Comparison of ENCODE assay signal across 12 cellular contexts in genomic region chr18:32373995-32374394, GRCh38.
DNase-seq lines count a peak whose midpoint lies in the region; ATAC-seq, FAIRE-seq and TF ChIP-seq lines count a peak whose summit lies in the region.
"Had no signal": no experiment of that assay in that cellular context is flagged by ENCODE, and none has a peak within 500 bp of the region (broad histone marks: within the 10 kb centered on the region; RNA-seq: fewer than 3 reads in every experiment).

No MANE protein-coding gene starts in this region.

- no peak for ATAC-seq in HG02571 (IDR thresholded peaks at IDR 0.05; ENCODE audit: unreplicated experiment)

- peak; percentile 83 for DNase-seq in DMS 273 (lab: John Stamatoyannopoulos, UW; ENCODE audit: unreplicated experiment)
- peak; percentile 61 for DNase-seq in NCI-H2029 treated with DMSO at 0.1 percent for 48 hours (lab: John Stamatoyannopoulos, UW)
- DNase-seq in left kidney (ENCODE audit: low read depth, low spot score), result peak; percentile 47
- no peak for DNase-seq in GM19239 (ENCODE audit: insufficient read length, low spot score)
- DNase-seq in GM03348 (ENCODE audit: low spot score), result no peak
- DNase-seq in NCI-H2107 (lab: John Stamatoyannopoulos, UW), result no peak
- DNase-seq: CD4-positive, CD25-positive, alpha-beta regulatory T cell; hippocampal formation had no signal

- TF ChIP-seq CTCF in VCaP (conservative IDR thresholded peaks at IDR 0.05), result no peak

- no peak for FAIRE-seq in GM19239 (lab: Jason Lieb, UNC)

- H3K27ac ChIP-seq in VCaP, result peak overlapping the region; percentile 94
- H3K27ac ChIP-seq: SJSA1, thoracic aorta had no signal

Comparison
In these comparisons a context has a peak if more than half of its experiments do, and no peak if none do; other contexts are left out.
1. DNase-seq: peak in DMS 273 (single experiment), NCI-H2029 treated with DMSO at 0.1 percent for 48 hours (single experiment) and left kidney (single experiment); none in GM19239 (single experiment), GM03348 (single experiment) and NCI-H2107 (single experiment).